Comparison of ENCODE assay signal across 1 cellular context in genomic region chr1:31910933-31911332, GRCh38.
TF ChIP-seq lines count a peak whose summit lies in the region.

No MANE protein-coding gene starts in this region.

TF ChIP-seq in HepG2, 621 proteins besides CTCF, POLR2A, EP300 and RAD21 (continued from another document and continues in another):
- TF ChIP-seq, protein P1, sequence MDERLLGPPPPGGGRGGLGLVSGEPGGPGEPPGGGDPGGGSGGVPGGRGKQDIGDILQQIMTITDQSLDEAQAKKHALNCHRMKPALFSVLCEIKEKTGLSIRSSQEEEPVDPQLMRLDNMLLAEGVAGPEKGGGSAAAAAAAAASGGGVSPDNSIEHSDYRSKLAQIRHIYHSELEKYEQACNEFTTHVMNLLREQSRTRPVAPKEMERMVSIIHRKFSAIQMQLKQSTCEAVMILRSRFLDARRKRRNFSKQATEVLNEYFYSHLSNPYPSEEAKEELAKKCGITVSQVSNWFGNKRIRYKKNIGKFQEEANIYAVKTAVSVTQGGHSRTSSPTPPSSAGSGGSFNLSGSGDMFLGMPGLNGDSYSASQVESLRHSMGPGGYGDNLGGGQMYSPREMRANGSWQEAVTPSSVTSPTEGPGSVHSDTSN (CRISPR knock-in tag; IDR thresholded peaks at IDR 0.05): no peak
- TF ChIP-seq TBL1XR1 (IDR thresholded peaks at IDR 0.05; ENCODE audit: borderline replicate concordance, low read length, partially characterized antibody): no peak
- TF ChIP-seq TIGD3 (CRISPR knock-in tag; IDR thresholded peaks at IDR 0.05; ENCODE audit: borderline replicate concordance): no peak
- TF ChIP-seq, protein P2, sequence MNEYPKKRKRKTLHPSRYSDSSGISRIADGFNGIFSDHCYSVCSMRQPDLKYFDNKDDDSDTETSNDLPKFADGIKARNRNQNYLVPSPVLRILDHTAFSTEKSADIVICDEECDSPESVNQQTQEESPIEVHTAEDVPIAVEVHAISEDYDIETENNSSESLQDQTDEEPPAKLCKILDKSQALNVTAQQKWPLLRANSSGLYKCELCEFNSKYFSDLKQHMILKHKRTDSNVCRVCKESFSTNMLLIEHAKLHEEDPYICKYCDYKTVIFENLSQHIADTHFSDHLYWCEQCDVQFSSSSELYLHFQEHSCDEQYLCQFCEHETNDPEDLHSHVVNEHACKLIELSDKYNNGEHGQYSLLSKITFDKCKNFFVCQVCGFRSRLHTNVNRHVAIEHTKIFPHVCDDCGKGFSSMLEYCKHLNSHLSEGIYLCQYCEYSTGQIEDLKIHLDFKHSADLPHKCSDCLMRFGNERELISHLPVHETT (CRISPR knock-in tag; conservative IDR thresholded peaks at IDR 0.05): no peak
- TF ChIP-seq POLR2G (IDR thresholded peaks at IDR 0.05; ENCODE audit: low read depth, low read length): no peak
- TF ChIP-seq ZUFSP (CRISPR knock-in tag; IDR thresholded peaks at IDR 0.05; ENCODE audit: borderline replicate concordance): no peak
- TF ChIP-seq, protein P3, sequence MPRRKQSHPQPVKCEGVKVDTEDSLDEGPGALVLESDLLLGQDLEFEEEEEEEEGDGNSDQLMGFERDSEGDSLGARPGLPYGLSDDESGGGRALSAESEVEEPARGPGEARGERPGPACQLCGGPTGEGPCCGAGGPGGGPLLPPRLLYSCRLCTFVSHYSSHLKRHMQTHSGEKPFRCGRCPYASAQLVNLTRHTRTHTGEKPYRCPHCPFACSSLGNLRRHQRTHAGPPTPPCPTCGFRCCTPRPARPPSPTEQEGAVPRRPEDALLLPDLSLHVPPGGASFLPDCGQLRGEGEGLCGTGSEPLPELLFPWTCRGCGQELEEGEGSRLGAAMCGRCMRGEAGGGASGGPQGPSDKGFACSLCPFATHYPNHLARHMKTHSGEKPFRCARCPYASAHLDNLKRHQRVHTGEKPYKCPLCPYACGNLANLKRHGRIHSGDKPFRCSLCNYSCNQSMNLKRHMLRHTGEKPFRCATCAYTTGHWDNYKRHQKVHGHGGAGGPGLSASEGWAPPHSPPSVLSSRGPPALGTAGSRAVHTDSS (CRISPR knock-in tag; conservative IDR thresholded peaks at IDR 0.05): no peak
- no peak for TF ChIP-seq GLI4 (CRISPR knock-in tag; IDR thresholded peaks at IDR 0.05; ENCODE audit: borderline replicate concordance)
- TF ChIP-seq TBX3 (IDR thresholded peaks at IDR 0.05; ENCODE audit: borderline replicate concordance): no peak
- TF ChIP-seq TEAD3 (CRISPR knock-in tag; optimal IDR thresholded peaks at IDR 0.05; ENCODE audit: borderline replicate concordance): peak; percentile 59
- no peak for TF ChIP-seq ZNF672 (CRISPR knock-in tag; IDR thresholded peaks at IDR 0.05)
- TF ChIP-seq ERF (CRISPR knock-in tag; IDR thresholded peaks at IDR 0.05): no peak
- TF ChIP-seq ZNF780A (CRISPR knock-in tag; IDR thresholded peaks at IDR 0.05): no peak
- no peak for TF ChIP-seq HOXA7 (CRISPR knock-in tag; IDR thresholded peaks at IDR 0.05)
- no peak for TF ChIP-seq ZNF580 (CRISPR knock-in tag; IDR thresholded peaks at IDR 0.05; ENCODE audit: borderline replicate concordance, low read depth)
- TF ChIP-seq MIER2 (CRISPR knock-in tag; IDR thresholded peaks at IDR 0.05): no peak
- no peak for TF ChIP-seq BRCA1 (CRISPR knock-in tag; IDR thresholded peaks at IDR 0.05)
- TF ChIP-seq MBNL3 (CRISPR knock-in tag; conservative IDR thresholded peaks at IDR 0.05): no peak
- TF ChIP-seq ZNF430 (CRISPR knock-in tag; IDR thresholded peaks at IDR 0.05): no peak
- TF ChIP-seq SNRNP70 (IDR thresholded peaks at IDR 0.05; ENCODE audit: low read depth, low read length): no peak
- no peak for TF ChIP-seq EEA1 (CRISPR knock-in tag; IDR thresholded peaks at IDR 0.05; ENCODE audit: borderline replicate concordance)
- no peak for TF ChIP-seq ZSCAN25 (CRISPR knock-in tag; IDR thresholded peaks at IDR 0.05)
- TF ChIP-seq GTF3A (CRISPR knock-in tag; conservative IDR thresholded peaks at IDR 0.05): no peak
- TF ChIP-seq, protein P4, sequence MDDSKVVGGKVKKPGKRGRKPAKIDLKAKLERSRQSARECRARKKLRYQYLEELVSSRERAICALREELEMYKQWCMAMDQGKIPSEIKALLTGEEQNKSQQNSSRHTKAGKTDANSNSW (CRISPR knock-in tag; IDR thresholded peaks at IDR 0.05; ENCODE audit: borderline replicate concordance): no peak
- no peak for TF ChIP-seq CCDC6 (CRISPR knock-in tag; IDR thresholded peaks at IDR 0.05)
- no peak for TF ChIP-seq MBD4 (IDR thresholded peaks at IDR 0.05; ENCODE audit: borderline replicate concordance, low read length)
- TF ChIP-seq ZBTB49 (CRISPR knock-in tag; IDR thresholded peaks at IDR 0.05; ENCODE audit: borderline replicate concordance): no peak
- TF ChIP-seq CCAR2 (optimal IDR thresholded peaks at IDR 0.05; ENCODE audit: low read depth, low read length): no peak
- TF ChIP-seq, protein P5, sequence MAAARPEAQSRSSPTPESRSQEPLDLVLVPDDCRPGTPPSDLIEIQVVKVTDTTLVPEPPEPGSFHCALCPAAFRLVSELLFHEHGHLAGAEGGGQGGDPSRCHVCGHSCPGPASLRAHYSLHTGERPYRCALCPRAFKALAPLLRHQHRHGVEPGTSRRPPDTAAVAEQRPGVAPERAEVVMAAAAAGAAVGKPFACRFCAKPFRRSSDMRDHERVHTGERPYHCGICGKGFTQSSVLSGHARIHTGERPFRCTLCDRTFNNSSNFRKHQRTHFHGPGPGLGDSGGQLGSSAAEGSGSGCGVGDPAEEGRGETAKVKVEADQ (CRISPR knock-in tag; IDR thresholded peaks at IDR 0.05; ENCODE audit: borderline replicate concordance): no peak
- TF ChIP-seq EZH2 (conservative IDR thresholded peaks at IDR 0.05; ENCODE audit: low read depth, low read length): no peak
- TF ChIP-seq NFIB (CRISPR knock-in tag; IDR thresholded peaks at IDR 0.05; ENCODE audit: borderline replicate concordance): no peak
- TF ChIP-seq PLRG1 (conservative IDR thresholded peaks at IDR 0.05): no peak
- TF ChIP-seq, protein P6, sequence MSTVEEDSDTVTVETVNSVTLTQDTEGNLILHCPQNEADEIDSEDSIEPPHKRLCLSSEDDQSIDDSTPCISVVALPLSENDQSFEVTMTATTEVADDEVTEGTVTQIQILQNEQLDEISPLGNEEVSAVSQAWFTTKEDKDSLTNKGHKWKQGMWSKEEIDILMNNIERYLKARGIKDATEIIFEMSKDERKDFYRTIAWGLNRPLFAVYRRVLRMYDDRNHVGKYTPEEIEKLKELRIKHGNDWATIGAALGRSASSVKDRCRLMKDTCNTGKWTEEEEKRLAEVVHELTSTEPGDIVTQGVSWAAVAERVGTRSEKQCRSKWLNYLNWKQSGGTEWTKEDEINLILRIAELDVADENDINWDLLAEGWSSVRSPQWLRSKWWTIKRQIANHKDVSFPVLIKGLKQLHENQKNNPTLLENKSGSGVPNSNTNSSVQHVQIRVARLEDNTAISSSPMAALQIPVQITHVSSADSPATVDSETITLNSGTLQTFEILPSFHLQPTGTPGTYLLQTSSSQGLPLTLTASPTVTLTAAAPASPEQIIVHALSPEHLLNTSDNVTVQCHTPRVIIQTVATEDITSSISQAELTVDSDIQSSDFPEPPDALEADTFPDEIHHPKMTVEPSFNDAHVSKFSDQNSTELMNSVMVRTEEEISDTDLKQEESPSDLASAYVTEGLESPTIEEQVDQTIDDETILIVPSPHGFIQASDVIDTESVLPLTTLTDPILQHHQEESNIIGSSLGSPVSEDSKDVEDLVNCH (CRISPR knock-in tag; IDR thresholded peaks at IDR 0.05): no peak
- no peak for TF ChIP-seq ZNF101 (CRISPR knock-in tag; IDR thresholded peaks at IDR 0.05; ENCODE audit: borderline replicate concordance, low read depth)
- peak; percentile 66; the same call in 1 of the 2 replicates for TF ChIP-seq FOXA3 (CRISPR knock-in tag; IDR thresholded peaks at IDR 0.05)
- TF ChIP-seq ZBTB25 (CRISPR knock-in tag; IDR thresholded peaks at IDR 0.05): peak; percentile 25; the same call in 1 of the 2 replicates
- no peak for TF ChIP-seq DR1 (CRISPR knock-in tag; IDR thresholded peaks at IDR 0.05)
- no peak for TF ChIP-seq ZNF260 (CRISPR knock-in tag; IDR thresholded peaks at IDR 0.05; ENCODE audit: borderline replicate concordance, low read depth)
- no peak for TF ChIP-seq AGO2 (optimal IDR thresholded peaks at IDR 0.05; ENCODE audit: low read depth, low read length)
- 0 out of 2 replicates have a peak, but pooled peaks have one; percentile 19 for TF ChIP-seq GABPB1 (CRISPR knock-in tag; IDR thresholded peaks at IDR 0.05)
- TF ChIP-seq NFE2L2 (IDR thresholded peaks at IDR 0.05; ENCODE audit: low read length): peak; percentile 36; the same call in 1 of the 2 replicates
- TF ChIP-seq, protein P7, sequence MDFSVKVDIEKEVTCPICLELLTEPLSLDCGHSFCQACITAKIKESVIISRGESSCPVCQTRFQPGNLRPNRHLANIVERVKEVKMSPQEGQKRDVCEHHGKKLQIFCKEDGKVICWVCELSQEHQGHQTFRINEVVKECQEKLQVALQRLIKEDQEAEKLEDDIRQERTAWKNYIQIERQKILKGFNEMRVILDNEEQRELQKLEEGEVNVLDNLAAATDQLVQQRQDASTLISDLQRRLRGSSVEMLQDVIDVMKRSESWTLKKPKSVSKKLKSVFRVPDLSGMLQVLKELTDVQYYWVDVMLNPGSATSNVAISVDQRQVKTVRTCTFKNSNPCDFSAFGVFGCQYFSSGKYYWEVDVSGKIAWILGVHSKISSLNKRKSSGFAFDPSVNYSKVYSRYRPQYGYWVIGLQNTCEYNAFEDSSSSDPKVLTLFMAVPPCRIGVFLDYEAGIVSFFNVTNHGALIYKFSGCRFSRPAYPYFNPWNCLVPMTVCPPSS (IDR thresholded peaks at IDR 0.05): no peak
- TF ChIP-seq, protein P8, sequence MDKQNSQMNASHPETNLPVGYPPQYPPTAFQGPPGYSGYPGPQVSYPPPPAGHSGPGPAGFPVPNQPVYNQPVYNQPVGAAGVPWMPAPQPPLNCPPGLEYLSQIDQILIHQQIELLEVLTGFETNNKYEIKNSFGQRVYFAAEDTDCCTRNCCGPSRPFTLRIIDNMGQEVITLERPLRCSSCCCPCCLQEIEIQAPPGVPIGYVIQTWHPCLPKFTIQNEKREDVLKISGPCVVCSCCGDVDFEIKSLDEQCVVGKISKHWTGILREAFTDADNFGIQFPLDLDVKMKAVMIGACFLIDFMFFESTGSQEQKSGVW (CRISPR knock-in tag; IDR thresholded peaks at IDR 0.05; ENCODE audit: borderline replicate concordance): no peak
- no peak for TF ChIP-seq SRSF4 (IDR thresholded peaks at IDR 0.05; ENCODE audit: low read depth, low read length, poor library complexity, severe bottlenecking)
- no peak for TF ChIP-seq SALL2 (CRISPR knock-in tag; IDR thresholded peaks at IDR 0.05)
- TF ChIP-seq, protein P9, sequence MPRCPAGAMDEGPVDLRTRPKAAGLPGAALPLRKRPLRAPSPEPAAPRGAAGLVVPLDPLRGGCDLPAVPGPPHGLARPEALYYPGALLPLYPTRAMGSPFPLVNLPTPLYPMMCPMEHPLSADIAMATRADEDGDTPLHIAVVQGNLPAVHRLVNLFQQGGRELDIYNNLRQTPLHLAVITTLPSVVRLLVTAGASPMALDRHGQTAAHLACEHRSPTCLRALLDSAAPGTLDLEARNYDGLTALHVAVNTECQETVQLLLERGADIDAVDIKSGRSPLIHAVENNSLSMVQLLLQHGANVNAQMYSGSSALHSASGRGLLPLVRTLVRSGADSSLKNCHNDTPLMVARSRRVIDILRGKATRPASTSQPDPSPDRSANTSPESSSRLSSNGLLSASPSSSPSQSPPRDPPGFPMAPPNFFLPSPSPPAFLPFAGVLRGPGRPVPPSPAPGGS (CRISPR knock-in tag; IDR thresholded peaks at IDR 0.05): no peak
- TF ChIP-seq NFE2L1 (CRISPR knock-in tag; IDR thresholded peaks at IDR 0.05; ENCODE audit: borderline replicate concordance): no peak
- no peak for TF ChIP-seq JUND (CRISPR knock-in tag; IDR thresholded peaks at IDR 0.05)
- TF ChIP-seq ZNF607 (CRISPR knock-in tag; IDR thresholded peaks at IDR 0.05; ENCODE audit: borderline replicate concordance): no peak
